Comparison of ENCODE assay signal across 8 cellular contexts in genomic region chr10:86758231-86759072, GRCh38. TPM values are rescaled to one million over a fixed set of nuclear protein-coding genes. Genes with fewer than 3 reads are reported as not detected.
DNase-seq lines count a peak whose midpoint lies in the region; ATAC-seq, FAIRE-seq and TF ChIP-seq lines count a peak whose summit lies in the region.

No MANE protein-coding gene starts in this region.

- TF ChIP-seq EP300 in HepG2 (IDR thresholded peaks at IDR 0.05; ENCODE audit: low read depth in 2 of 2, low read length in 2 of 2) (no peak), HepG2 (CRISPR knock-in tag; IDR thresholded peaks at IDR 0.05; ENCODE audit: borderline replicate concordance) (no peak)

- POLR2A ChIA-PET in HepG2 (lab: Yijun Ruan, JAX), result interaction anchor here (0.7 to 3.1 kb wide), 3 partner anchors 12 to 46 kb away, joined by 3 to 15 read pairs (median 4); no protein-coding TSS in a partner anchor

- in situ Hi-C loops in HepG2 (cut with HindIII; ENCODE audit: extremely low pct_ligation_motif_present, low pct_unique_long_range_greater_than_20kb), result no loop called here

- H4K20me1 ChIP-seq in HepG2 (ENCODE audit: insufficient read depth, low read length), result peaks cover 25% of the 10 kb centered on the region

- H3K27me3 ChIP-seq in HepG2 (ENCODE audit: control insufficient read depth in 1 of 2, insufficient read depth in 2 of 2, low read length in 2 of 2) (no peaks in the 10 kb centered on the region; a peak in 1 of 5 replicates), right lobe of liver (no peaks in the 10 kb centered on the region), ascending aorta (no peaks in the 10 kb centered on the region), liver (ENCODE audit: control insufficient read depth in 4 of 4, insufficient read depth in 4 of 4, low read length in 3 of 4) (peaks cover 0 to 3% (median 1%) of the 10 kb centered on the region in 4 donors)

- H3K9ac ChIP-seq in HepG2 (ENCODE audit: insufficient read depth, low read depth, low read length) (peak overlapping the region; percentile 84), liver (ENCODE audit: low read depth in 1 of 2, low read length in 2 of 2) (peak overlapping the region; percentile 28 to 71)

- H3K36me3 ChIP-seq in HepG2 (replicated peaks in 1 of 2; ENCODE audit: control insufficient read depth in 1 of 2, insufficient read depth in 2 of 2, low read length in 2 of 2), result no peaks in the 10 kb centered on the region
- no peaks in the 10 kb centered on the region for H3K36me3 ChIP-seq in right lobe of liver
- no peaks in the 10 kb centered on the region for H3K36me3 ChIP-seq in ascending aorta
- no peaks in the 10 kb centered on the region for H3K36me3 ChIP-seq in liver (ENCODE audit: control insufficient read depth in 4 of 4, insufficient read depth in 3 of 4, low read depth in 1 of 4, low read length in 3 of 4)

- TF ChIP-seq CTCF in HepG2 (CRISPR knock-in tag; IDR thresholded peaks at IDR 0.05), result no peak
- TF ChIP-seq CTCF in right lobe of liver (IDR thresholded peaks at IDR 0.05), result no peak
- TF ChIP-seq CTCF in ascending aorta (IDR thresholded peaks at IDR 0.05), result no peak
- no peak for TF ChIP-seq CTCF in liver (IDR thresholded peaks at IDR 0.05; ENCODE audit: low read depth, low read length, missing input control)

- FAIRE-seq in HepG2 (lab: Jason Lieb, UNC) (peak; percentile 28), HTR-8/SVneo (lab: Jason Lieb, UNC) (no peak)

- no TSS peak for BruUV-seq in HepG2 (replicated peaks; lab: Mats Ljungman, UMichigan)

- TF ChIP-seq POLR2A in HepG2 (IDR thresholded peaks at IDR 0.05; ENCODE audit: insufficient read depth in 1 of 2, low read depth in 2 of 2, low read length in 2 of 2) (no peak), right lobe of liver (IDR thresholded peaks at IDR 0.05) (no peak)

- no peaks in the 10 kb centered on the region for H3K9me3 ChIP-seq in HepG2 (ENCODE audit: low read length)
- H3K9me3 ChIP-seq in right lobe of liver, result no peaks in the 10 kb centered on the region
- H3K9me3 ChIP-seq in ascending aorta, result no peaks in the 10 kb centered on the region
- no peaks in the 10 kb centered on the region for H3K9me3 ChIP-seq in liver (ENCODE audit: control insufficient read depth in 4 of 4, low read length in 3 of 4)

- peak overlapping the region; percentile 83 for H3K27ac ChIP-seq in HepG2 (ENCODE audit: extremely low read length, insufficient read depth, low read length)
- peak overlapping the region in 1 of 3 donors; percentile 91 for H3K27ac ChIP-seq in right lobe of liver
- peak overlapping the region; percentile 100 for H3K27ac ChIP-seq in ascending aorta
- no peak overlapping the region for H3K27ac ChIP-seq in liver (ENCODE audit: low read depth in 1 of 2, low read length in 2 of 2)

- no peak overlapping the region for H2AFZ ChIP-seq in HepG2 (ENCODE audit: low read length)

- intact Hi-C loops in HepG2 (cut with micrococcal nuclease; ENCODE audit: unreplicated experiment), result loop anchor here (2.0 to 5.0 kb wide), 2 partner anchors 16 to 139 kb away; no protein-coding TSS in a partner anchor
- intact Hi-C loops in right lobe of liver (cut with DNase I), result no loop called here
- intact Hi-C loops in ascending aorta (cut with DNase I), result loop anchor here (5.0 kb wide), 4 partner anchors 39 to 209 kb away; partner anchors contain the start of gene ADIRF

- H3K79me2 ChIP-seq in HepG2 (ENCODE audit: insufficient read depth, low read length), result peaks cover 69% of the 10 kb centered on the region

- WGBS in HepG2 (ENCODE audit: low lambda C conversion rate), result 4% methylated on average over 8 of the region's 8 CpGs
- 57% methylated on average over 8 of the region's 8 CpGs for WGBS in right lobe of liver (ENCODE audit: insufficient coverage, low coverage, low lambda C conversion rate, missing lambda C conversion rate)
- 69% methylated on average over 8 of the region's 8 CpGs for WGBS in liver

- ATAC-seq in HepG2 (no peak), right lobe of liver (no peak), HG03039 (IDR thresholded peaks at IDR 0.05; ENCODE audit: unreplicated experiment) (no peak)

- CTCF ChIA-PET in HepG2 (lab: Yijun Ruan, JAX; ENCODE audit: low intra/inter-chr PET ratio, low total read pairs), result no interaction called here

- TF ChIP-seq RAD21 in HepG2 (CRISPR knock-in tag; IDR thresholded peaks at IDR 0.05), result no peak
- no peak for TF ChIP-seq RAD21 in liver (IDR thresholded peaks at IDR 0.05)

- peak overlapping the region; percentile 79 for H3K4me2 ChIP-seq in HepG2 (ENCODE audit: low read depth, low read length)

- H3K4me3 ChIP-seq in HepG2 (replicated peaks in 1 of 3; ENCODE audit: insufficient read depth in 1 of 3, low read depth in 2 of 3, low read length in 3 of 3) (peak overlapping the region; percentile 82 to 94 (median 86)), right lobe of liver (peak overlapping the region in 1 of 3 donors; percentile 80), ascending aorta (peak overlapping the region; percentile 82 to 96), liver (ENCODE audit: low read depth in 1 of 3, low read length in 3 of 3) (no peak overlapping the region)

- peaks cover 53% of the 10 kb centered on the region for H3K4me1 ChIP-seq in HepG2 (ENCODE audit: insufficient read depth, low read length)
- peaks cover 0 to 19% (median 7%) of the 10 kb centered on the region in 4 donors for H3K4me1 ChIP-seq in right lobe of liver
- H3K4me1 ChIP-seq in ascending aorta, result peaks cover 5 to 28% of the 10 kb centered on the region in 2 donors
- peaks cover 2 to 17% (median 13%) of the 10 kb centered on the region in 4 donors for H3K4me1 ChIP-seq in liver (ENCODE audit: control insufficient read depth in 4 of 4, insufficient read depth in 4 of 4, low read length in 3 of 4)

- peak; percentile 28 for DNase-seq in HepG2 (ENCODE audit: low spot score)
- DNase-seq in right lobe of liver, result no peak
- no peak for DNase-seq in ascending aorta (ENCODE audit: low spot score in 2 of 2)
- DNase-seq in dedifferentiated amniotic fluid mesenchymal stem cell (ENCODE audit: extremely low spot score), result no peak
- no peak for DNase-seq in HTR-8/SVneo (ENCODE audit: insufficient read length, low spot score)
- DNase-seq in islet precursor cell, result no peak

TF ChIP-seq in HepG2, 621 proteins besides CTCF, POLR2A, EP300 and RAD21 (continues in another document):
- TF ChIP-seq KLF13 (CRISPR knock-in tag; IDR thresholded peaks at IDR 0.05) (no peak), ZNF878 (CRISPR knock-in tag; IDR thresholded peaks at IDR 0.05) (no peak), ZNF337 (CRISPR knock-in tag; IDR thresholded peaks at IDR 0.05; ENCODE audit: borderline replicate concordance, low read depth) (no peak), KDM5A (IDR thresholded peaks at IDR 0.05; ENCODE audit: borderline replicate concordance, low read length) (peak; percentile 45; the same call in 1 of the 2 replicates)

TF ChIP-seq in liver, 16 proteins besides CTCF, POLR2A, EP300 and RAD21 (continues in another document):
- no peak for TF ChIP-seq ZBTB33 (IDR thresholded peaks at IDR 0.05)
- TF ChIP-seq FOXA1 (IDR thresholded peaks at IDR 0.05), result no peak
- TF ChIP-seq EGR1 (IDR thresholded peaks at IDR 0.05; ENCODE audit: low read depth in 2 of 2), result no peak
- no peak for TF ChIP-seq HNF4A (conservative IDR thresholded peaks at IDR 0.05)
- TF ChIP-seq, protein P1, sequence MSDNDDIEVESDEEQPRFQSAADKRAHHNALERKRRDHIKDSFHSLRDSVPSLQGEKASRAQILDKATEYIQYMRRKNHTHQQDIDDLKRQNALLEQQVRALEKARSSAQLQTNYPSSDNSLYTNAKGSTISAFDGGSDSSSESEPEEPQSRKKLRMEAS (IDR thresholded peaks at IDR 0.05), result no peak
- TF ChIP-seq HNF4G (IDR thresholded peaks at IDR 0.05), result no peak

RNA-seq across cellular contexts. Expression of gene BMPR1A, which starts 2.0 kb away (rescaled TPM):
- total RNA-seq in HepG2 (2016; rRNA removed; fragmentation: Illumina TruSeq; extraction: Trizol) (42.3 and 44.2 TPM in 2 replicates), right lobe of liver (10 to 100 TPM in 5 of 6 experiments, 1 to 10 TPM in 1; 9.9 to 20.4 (median 12.4) TPM), ascending aorta (12.9 TPM), liver (10 to 100 TPM; 12.1 to 16.0 TPM)
- 35.3 and 37.2 TPM in 2 replicates for total RNA-seq in HepG2 (2016; cell fraction: cytosol; rRNA removed; fragmentation: Illumina TruSeq; extraction: Trizol; ENCODE audit: low read depth)
- total RNA-seq in HepG2 (2016; cell fraction: insoluble cytoplasmic fraction; rRNA removed; fragmentation: Illumina TruSeq; extraction: Trizol), result 42.9 and 46.8 TPM in 2 replicates
- total RNA-seq in HepG2 (2016; cell fraction: membrane; rRNA removed; fragmentation: Illumina TruSeq; extraction: Trizol), result 43.0 and 44.0 TPM in 2 replicates
- 41.8 TPM in 2 replicates for total RNA-seq in HepG2 (2016; cell fraction: nucleus; rRNA removed; fragmentation: Illumina TruSeq; extraction: Trizol)
- polyA plus RNA-seq in HepG2 (2011; rRNA removed) (16.6 and 17.8 TPM in 2 replicates), liver (1 to 10 TPM; 2.2 to 5.7 TPM)
- 8.6 and 14.5 TPM in 2 replicates for polyA plus RNA-seq in HepG2 (2011; cell fraction: cytosol; rRNA removed)
- 8.2 and 8.9 TPM in 2 replicates for polyA plus RNA-seq in HepG2 (2011; cell fraction: nucleus; rRNA removed)
- 17.2 and 19.3 TPM in 2 replicates for polyA plus RNA-seq in HepG2 (2012)
- polyA plus RNA-seq in HepG2 (2016; cell fraction: cytosol; fragmentation: Illumina TruSeq; extraction: Trizol; ENCODE audit: low read depth), result 3.5 and 3.9 TPM in 2 replicates
- 20.6 and 27.9 TPM in 2 replicates for polyA plus RNA-seq in HepG2 (2016; cell fraction: insoluble cytoplasmic fraction; fragmentation: Illumina TruSeq; extraction: Trizol; ENCODE audit: low read depth)
- polyA plus RNA-seq in HepG2 (2016; cell fraction: membrane; fragmentation: Illumina TruSeq; extraction: Trizol; ENCODE audit: low read depth), result 10.9 and 13.0 TPM in 2 replicates
- 26.2 and 30.7 TPM in 2 replicates for polyA plus RNA-seq in HepG2 (2016; cell fraction: nucleus; fragmentation: Illumina TruSeq; extraction: Trizol; ENCODE audit: insufficient read depth, low read depth)
- 23.2 and 28.6 TPM in 2 replicates for polyA minus RNA-seq in HepG2 (2011; rRNA and poly(A)+ RNA removed; ENCODE audit: low replicate concordance)
- 17.6 and 25.8 TPM in 2 replicates for polyA minus RNA-seq in HepG2 (2011; cell fraction: cytosol; rRNA and poly(A)+ RNA removed)
- polyA minus RNA-seq in HepG2 (2011; cell fraction: nucleus; rRNA and poly(A)+ RNA removed), result 38.2 and 38.5 TPM in 2 replicates

Comparison
In these comparisons a context has a peak if more than half of its experiments do, and no peak if none do; other contexts are left out.
1. H3K27ac ChIP-seq: peak in HepG2 (single experiment) and ascending aorta (2 of 2); none in liver (0 of 2).
2. H3K4me3 ChIP-seq: peak in HepG2 (3 of 3) and ascending aorta (2 of 2); none in liver (0 of 3).
3. intact Hi-C loops: an anchor here in HepG2 (2.0 to 5.0 kb wide) and ascending aorta (5.0 kb wide); none called in right lobe of liver.